ENCODE assay signal across 23 cellular contexts in genomic region chr13:65733110-65733509, GRCh38.
"Had no signal": no experiment of that assay in that cellular context is flagged by ENCODE, and none has a peak within 500 bp of the region (broad histone marks: within the 10 kb centered on the region; RNA-seq: fewer than 3 reads in every experiment).

No MANE protein-coding gene starts in this region.

- DNase-seq: IMR-90, MG63, NCI-H1092, NCI-H1436, NCI-H187, NCI-H2029, NCI-H2081 treated with DMSO at 0.1 percent for 48 hours, NCI-H2171, NCI-H226, NCI-H446, NCI-H510A, NCI-H524 treated with DMSO at 0.1 percent for 48 hours, NCI-H69, NCI-H774, PC-3, SHP77 treated with DMSO at 0.1 percent for 48 hours, SJCRH30, T-helper 1 cell had no signal

- H3K9me3 ChIP-seq: SJCRH30 had no signal

- H3K4me3 ChIP-seq: MG63, SJCRH30 had no signal

- H3K4me2 ChIP-seq: KMS-11 had no signal

- H3K27ac ChIP-seq: KMS-11, RWPE1, SJCRH30 had no signal

- H3K4me1 ChIP-seq: SJCRH30 had no signal

- ATAC-seq: HepG2, Panc1, PC-3, SK-N-SH treated with all-trans-retinoic acid at 6 μM for 48 hours had no signal

- FAIRE-seq: HepG2 had no signal

- H3K27me3 ChIP-seq: MG63, SJCRH30 had no signal

- H3K36me3 ChIP-seq: MG63, SJCRH30 had no signal

- H3K9ac ChIP-seq: KMS-11 had no signal
